Comparison of ENCODE assay signal across 18 cellular contexts in the genomic region with DNA sequence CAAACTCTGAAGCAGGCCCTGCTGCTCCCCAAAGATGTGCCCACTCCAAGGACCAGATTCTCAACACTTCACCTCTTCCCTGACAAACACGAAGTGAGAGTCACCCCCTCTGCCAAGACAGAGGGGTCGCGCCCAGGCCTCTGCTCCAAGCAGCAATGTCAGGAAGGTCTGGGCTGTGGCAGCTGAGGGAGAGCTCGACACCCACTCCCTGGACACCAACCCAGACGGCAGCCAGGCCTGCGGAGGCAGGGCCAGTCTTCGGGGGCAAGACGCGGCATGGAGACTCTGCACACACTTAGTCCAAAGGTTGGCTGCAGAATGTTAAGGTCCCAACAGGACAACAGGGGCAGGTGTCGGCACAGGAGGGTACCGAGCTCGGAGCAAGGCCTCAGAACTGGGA.
DNase-seq lines count a peak whose midpoint lies in the region; ATAC-seq, FAIRE-seq and TF ChIP-seq lines count a peak whose summit lies in the region.
"Had no signal": no experiment of that assay in that cellular context is flagged by ENCODE, and none has a peak within 500 bp of the region (broad histone marks: within the 10 kb centered on the region; RNA-seq: fewer than 3 reads in every experiment).

No MANE protein-coding gene starts in this region.

- FAIRE-seq in RCC 7860 (lab: Jason Lieb, UNC) = no peak
- FAIRE-seq: G401.6, pancreas had no signal

- no peak for ATAC-seq in CD4-positive, alpha-beta T cell (ENCODE audit: poor library complexity)
- ATAC-seq in activated naive CD8-positive, alpha-beta T cell treated with anti-CD3 and anti-CD28 coated beads, Interleukin-2, amount 10 ng/mL, durations not matched to agents 7 days and 5 days (ENCODE audit: low read depth) = no peak

- peak overlapping the region in 2 of 11 experiments; percentile 59 to 74; a peak in 3 of 22 replicates for H3K27ac ChIP-seq in BLaER1 treated with 17β-estradiol and CSF1 and Interleukin-3, amounts not matched to agents 10 nM and 100 nM
- H3K27ac ChIP-seq in CD4-positive, alpha-beta T cell (ENCODE audit: low read depth, low read length) = no peak overlapping the region
- H3K27ac ChIP-seq in neural progenitor cell (no peak overlapping the region), tibial artery (no peak overlapping the region)
- H3K27ac ChIP-seq: foreskin keratinocyte, pancreas had no signal

- peak overlapping the region; percentile 51 for H3K27ac Mint-ChIP-seq in CD4-positive, alpha-beta T cell
- H3K27ac Mint-ChIP-seq in activated naive CD8-positive, alpha-beta T cell treated with anti-CD3 and anti-CD28 coated beads, Interleukin-2, amount 10 ng/mL, durations not matched to agents 7 days and 5 days = peak overlapping the region; percentile 97
- no peak overlapping the region for H3K27ac Mint-ChIP-seq in neural progenitor cell
- H3K27ac Mint-ChIP-seq: dendritic cell treated with granulocyte-macrophage colony-stimulating factor and Interleukin-4, amounts not matched to agents 40 ng/mL and 50 ng/mL, for 4 days had no signal

- peaks cover 6% of the 10 kb centered on the region for H3F3A ChIP-seq in neural progenitor cell (ENCODE audit: low read depth)

- H3K4me3 Mint-ChIP-seq in CD4-positive, alpha-beta T cell = no peak overlapping the region
- H3K4me3 Mint-ChIP-seq in activated naive CD8-positive, alpha-beta T cell treated with anti-CD3 and anti-CD28 coated beads, Interleukin-2, amount 10 ng/mL, durations not matched to agents 7 days and 5 days = peak overlapping the region; percentile 79
- peak overlapping the region; percentile 41 for H3K4me3 Mint-ChIP-seq in neural progenitor cell
- H3K4me3 Mint-ChIP-seq: dendritic cell treated with granulocyte-macrophage colony-stimulating factor and Interleukin-4, amounts not matched to agents 40 ng/mL and 50 ng/mL, for 4 days had no signal

- peaks cover 30 to 44% (median 34%) of the 10 kb centered on the region in 11 experiments for H3K9me3 ChIP-seq in BLaER1 treated with 17β-estradiol and CSF1 and Interleukin-3, amounts not matched to agents 10 nM and 100 nM (replicated peaks in 1 of 11)
- H3K9me3 ChIP-seq in CD4-positive, alpha-beta T cell (ENCODE audit: control insufficient read depth, low read length) = no peaks in the 10 kb centered on the region
- no peaks in the 10 kb centered on the region for H3K9me3 ChIP-seq in neural progenitor cell (ENCODE audit: low read depth)
- H3K9me3 ChIP-seq in tibial artery = peaks cover 0 to 4% (median 0%) of the 10 kb centered on the region in 3 donors
- H3K9me3 ChIP-seq: pancreas had no signal

- peaks cover 0 to 10% (median under 1%) of the 10 kb centered on the region in 11 experiments; a peak in 4 of 22 replicates for H3K36me3 ChIP-seq in BLaER1 treated with 17β-estradiol and CSF1 and Interleukin-3, amounts not matched to agents 10 nM and 100 nM
- no peaks in the 10 kb centered on the region for H3K36me3 ChIP-seq in neural progenitor cell
- no peaks in the 10 kb centered on the region for H3K36me3 ChIP-seq in tibial artery
- H3K36me3 ChIP-seq: pancreas had no signal

- peak overlapping the region in 2 of 11 experiments; percentile 29 to 57; a peak in 4 of 22 replicates for H3K9ac ChIP-seq in BLaER1 treated with 17β-estradiol and CSF1 and Interleukin-3, amounts not matched to agents 10 nM and 100 nM
- H3K9ac ChIP-seq in neural progenitor cell = no peak overlapping the region

- no peak overlapping the region for H3K4me3 ChIP-seq in BLaER1 treated with 17β-estradiol and CSF1 and Interleukin-3, amounts not matched to agents 10 nM and 100 nM
- no peak overlapping the region for H3K4me3 ChIP-seq in neural progenitor cell
- no peak overlapping the region for H3K4me3 ChIP-seq in tibial artery
- H3K4me3 ChIP-seq: pancreas, smooth muscle cell had no signal

- peak overlapping the region; percentile 67 to 92 (median 81) for H3K4me2 ChIP-seq in BLaER1 treated with 17β-estradiol and CSF1 and Interleukin-3, amounts not matched to agents 10 nM and 100 nM
- no peak overlapping the region for H3K4me2 ChIP-seq in neural progenitor cell
- H3K4me2 ChIP-seq: smooth muscle cell had no signal

- peaks cover 0 to 13% (median 0%) of the 10 kb centered on the region in 11 experiments; a peak in 6 of 22 replicates for H3K27me3 ChIP-seq in BLaER1 treated with 17β-estradiol and CSF1 and Interleukin-3, amounts not matched to agents 10 nM and 100 nM
- no peaks in the 10 kb centered on the region for H3K27me3 ChIP-seq in CD4-positive, alpha-beta T cell (ENCODE audit: control insufficient read depth, insufficient read depth, low read length)
- H3K27me3 ChIP-seq in neural progenitor cell (no peaks in the 10 kb centered on the region), tibial artery (peaks cover 0 to 5% of the 10 kb centered on the region in 2 donors)
- H3K27me3 ChIP-seq: pancreas had no signal

- no peaks in the 10 kb centered on the region for H4K20me1 ChIP-seq in BLaER1 treated with 17β-estradiol and CSF1 and Interleukin-3, amounts not matched to agents 10 nM and 100 nM
- no peaks in the 10 kb centered on the region for H4K20me1 ChIP-seq in neural progenitor cell (ENCODE audit: low read depth)

- DNase-seq in CD4-positive, alpha-beta T cell = no peak
- no peak for DNase-seq in activated naive CD8-positive, alpha-beta T cell treated with anti-CD3 and anti-CD28 coated beads, Interleukin-2, amount 10 ng/mL, durations not matched to agents 7 days and 5 days
- DNase-seq in neural progenitor cell (ENCODE audit: low spot score) (no peak), inferior parietal cortex (ENCODE audit: extremely low spot score) (no peak), foreskin melanocyte (no peak), RCC 7860 (ENCODE audit: low spot score) (no peak), tibial artery (no peak)
- DNase-seq: activated naive CD4-positive, alpha-beta T cell treated with anti-CD3 and anti-CD28 coated beads, Interleukin-2, amount 50 U/mL, for 16 hours; foreskin keratinocyte; NCI-H187 treated with DMSO at 0.1 percent for 48 hours; NCI-H446; RPMI8226; stimulated activated CD8-positive, alpha-beta memory T cell treated with anti-CD3 and anti-CD28 coated beads, Interleukin-4, amount 100 ng/mL, for 48 hours had no signal

- CTCF ChIA-PET in CD4-positive, alpha-beta T cell (lab: Charles Lee) = no interaction called here

- POLR2A ChIA-PET in CD4-positive, alpha-beta T cell (lab: Charles Lee) = interaction anchor here (2.0 kb wide), 1 partner anchor 57 kb away, joined by 18 read pairs; no protein-coding TSS in a partner anchor
- POLR2A ChIA-PET in activated naive CD8-positive, alpha-beta T cell treated with anti-CD3 and anti-CD28 coated beads, Interleukin-2, amount 10 ng/mL, durations not matched to agents 7 days and 5 days (lab: Charles Lee) = interaction anchor here (2.0 to 3.5 kb wide), 2 partner anchors 58 to 126 kb away, joined by 16 to 103 read pairs; no protein-coding TSS in a partner anchor

- no peaks in the 10 kb centered on the region for H3K79me2 ChIP-seq in neural progenitor cell (ENCODE audit: low read depth)

- peaks cover 44% of the 10 kb centered on the region for H3K4me1 Mint-ChIP-seq in CD4-positive, alpha-beta T cell (ENCODE audit: low read depth)
- H3K4me1 Mint-ChIP-seq in activated naive CD8-positive, alpha-beta T cell treated with anti-CD3 and anti-CD28 coated beads, Interleukin-2, amount 10 ng/mL, durations not matched to agents 7 days and 5 days = peaks cover 54% of the 10 kb centered on the region
- peaks cover 42% of the 10 kb centered on the region for H3K4me1 Mint-ChIP-seq in neural progenitor cell

- no peaks in the 10 kb centered on the region for H3K36me3 Mint-ChIP-seq in CD4-positive, alpha-beta T cell (ENCODE audit: low read depth)
- peaks cover 12% of the 10 kb centered on the region for H3K36me3 Mint-ChIP-seq in activated naive CD8-positive, alpha-beta T cell treated with anti-CD3 and anti-CD28 coated beads, Interleukin-2, amount 10 ng/mL, durations not matched to agents 7 days and 5 days
- no peaks in the 10 kb centered on the region for H3K36me3 Mint-ChIP-seq in neural progenitor cell

- H2AFZ ChIP-seq in neural progenitor cell (replicated peaks) = no peak overlapping the region

- no peak for TF ChIP-seq CTCF in CD4-positive, alpha-beta T cell (IDR thresholded peaks at IDR 0.05)
- no peak for TF ChIP-seq CTCF in neural progenitor cell (IDR thresholded peaks at IDR 0.05)
- no peak for TF ChIP-seq CTCF in tibial artery (IDR thresholded peaks at IDR 0.05)

- H3K9me3 Mint-ChIP-seq in CD4-positive, alpha-beta T cell = peaks cover 3% of the 10 kb centered on the region
- peaks cover 14% of the 10 kb centered on the region for H3K9me3 Mint-ChIP-seq in activated naive CD8-positive, alpha-beta T cell treated with anti-CD3 and anti-CD28 coated beads, Interleukin-2, amount 10 ng/mL, durations not matched to agents 7 days and 5 days
- peaks cover 20% of the 10 kb centered on the region for H3K9me3 Mint-ChIP-seq in neural progenitor cell

- intact Hi-C loops in CD4-positive, alpha-beta T cell (cut with DNase I, micrococcal nuclease) = no loop called here
- intact Hi-C loops in tibial artery (cut with DNase I; ENCODE audit: low total_unique reads) = no loop called here

- H3K27me3 Mint-ChIP-seq in CD4-positive, alpha-beta T cell = peaks cover 6% of the 10 kb centered on the region
- peaks cover 16% of the 10 kb centered on the region for H3K27me3 Mint-ChIP-seq in activated naive CD8-positive, alpha-beta T cell treated with anti-CD3 and anti-CD28 coated beads, Interleukin-2, amount 10 ng/mL, durations not matched to agents 7 days and 5 days
- H3K27me3 Mint-ChIP-seq in neural progenitor cell (ENCODE audit: insufficient read depth, low read depth) = peaks cover 12% of the 10 kb centered on the region

- H3K4me1 ChIP-seq in BLaER1 treated with 17β-estradiol and CSF1 and Interleukin-3, amounts not matched to agents 10 nM and 100 nM = peaks cover 48 to 73% (median 55%) of the 10 kb centered on the region in 10 experiments
- H3K4me1 ChIP-seq in neural progenitor cell (peaks cover 19% of the 10 kb centered on the region), tibial artery (peaks cover 0 to 5% (median 0%) of the 10 kb centered on the region in 4 donors)
- H3K4me1 ChIP-seq: pancreas had no signal
